ENCODE assay signal across 13 cellular contexts in genomic region chr11:128775513-128775912, GRCh38.
DNase-seq lines count a peak whose midpoint lies in the region; ATAC-seq and TF ChIP-seq lines count a peak whose summit lies in the region.
"Had no signal": no experiment of that assay in that cellular context is flagged by ENCODE, and none has a peak within 500 bp of the region (broad histone marks: within the 10 kb centered on the region; RNA-seq: fewer than 3 reads in every experiment).

No MANE protein-coding gene starts in this region.

- no peak for DNase-seq in CD8-positive, alpha-beta memory T cell
- DNase-seq in SK-MEL-5 (ENCODE audit: low read depth, low spot score) (peak; percentile 2), brain microvascular endothelial cell (peak; percentile 36), EL (no peak), NCI-H1092 (lab: John Stamatoyannopoulos, UW) (no peak), NCI-H146 treated with DMSO at 0.1 percent for 48 hours (lab: John Stamatoyannopoulos, UW; ENCODE audit: unreplicated experiment) (no peak)
- DNase-seq in naive thymus-derived CD4-positive, alpha-beta T cell = no peak
- DNase-seq: kidney, NCI-H1694, NCI-H526 treated with DMSO at 0.1 percent for 48 hours, upper lobe of right lung had no signal

- H3K9me3 ChIP-seq in CD8-positive, alpha-beta memory T cell (ENCODE audit: low read length) = no peaks in the 10 kb centered on the region
- H3K9me3 ChIP-seq in naive thymus-derived CD4-positive, alpha-beta T cell (ENCODE audit: control insufficient read depth in 2 of 3, low read length in 3 of 3) = no peaks in the 10 kb centered on the region
- H3K9me3 ChIP-seq: BLaER1 treated with 17β-estradiol and CSF1 and Interleukin-3, amounts not matched to agents 10 nM and 100 nM; upper lobe of right lung had no signal

- peaks cover 68 to 91% (median 72%) of the 10 kb centered on the region in 3 donors for H3K4me1 Mint-ChIP-seq in CD8-positive, alpha-beta memory T cell
- H3K4me1 Mint-ChIP-seq in naive thymus-derived CD4-positive, alpha-beta T cell = peaks cover 41 to 90% (median 66%) of the 10 kb centered on the region in 7 donors

- H3K27me3 ChIP-seq in CD8-positive, alpha-beta memory T cell (ENCODE audit: insufficient read depth, low read length, poor library complexity, severe bottlenecking) = no peaks in the 10 kb centered on the region
- H3K27me3 ChIP-seq in brain microvascular endothelial cell (replicated peaks) = no peaks in the 10 kb centered on the region
- H3K27me3 ChIP-seq in naive thymus-derived CD4-positive, alpha-beta T cell (ENCODE audit: control insufficient read depth in 2 of 2, insufficient read depth in 2 of 2, low read length in 2 of 2) = no peaks in the 10 kb centered on the region
- H3K27me3 ChIP-seq: BLaER1 treated with 17β-estradiol and CSF1 and Interleukin-3, amounts not matched to agents 10 nM and 100 nM; upper lobe of right lung had no signal

- H3K36me3 Mint-ChIP-seq in CD8-positive, alpha-beta memory T cell = peaks cover 7 to 96% (median 27%) of the 10 kb centered on the region in 3 donors
- H3K36me3 Mint-ChIP-seq in naive thymus-derived CD4-positive, alpha-beta T cell = peaks cover 19 to 63% (median 44%) of the 10 kb centered on the region in 5 donors

- intact Hi-C loops in naive thymus-derived CD4-positive, alpha-beta T cell (cut with micrococcal nuclease) = loop anchor here in 1 of 2 donors (5.0 kb wide), 1 partner anchor 743 kb away; no protein-coding TSS in a partner anchor

- no peaks in the 10 kb centered on the region for H3K9me3 Mint-ChIP-seq in CD8-positive, alpha-beta memory T cell
- no peaks in the 10 kb centered on the region for H3K9me3 Mint-ChIP-seq in naive thymus-derived CD4-positive, alpha-beta T cell

- CTCF ChIA-PET in CD8-positive, alpha-beta memory T cell (lab: Charles Lee) = interaction anchor here (0.8 to 2.5 kb wide), 18 partner anchors 7 to 604 kb away, joined by 3 to 14 read pairs (median 4); no protein-coding TSS in a partner anchor
- CTCF ChIA-PET in naive thymus-derived CD4-positive, alpha-beta T cell (lab: Charles Lee) = interaction anchor here (0.7 to 2.4 kb wide), 6 partner anchors 55 to 618 kb away, joined by 3 to 12 read pairs (median 6); no protein-coding TSS in a partner anchor

- no peak overlapping the region for H3K27ac ChIP-seq in CD8-positive, alpha-beta memory T cell (ENCODE audit: low read depth, low read length)
- no peak overlapping the region for H3K27ac ChIP-seq in brain microvascular endothelial cell
- no peak overlapping the region for H3K27ac ChIP-seq in naive thymus-derived CD4-positive, alpha-beta T cell (ENCODE audit: low read depth, low read length)
- H3K27ac ChIP-seq: BLaER1 treated with 17β-estradiol and CSF1 and Interleukin-3, amounts not matched to agents 10 nM and 100 nM; upper lobe of right lung had no signal

- H3K4me3 ChIP-seq in CD8-positive, alpha-beta memory T cell (ENCODE audit: low read length) = no peak overlapping the region
- H3K4me3 ChIP-seq in brain microvascular endothelial cell (ENCODE audit: low read depth, low read length) = no peak overlapping the region
- no peak overlapping the region for H3K4me3 ChIP-seq in naive thymus-derived CD4-positive, alpha-beta T cell (ENCODE audit: low read length)
- H3K4me3 ChIP-seq: BLaER1 treated with 17β-estradiol and CSF1 and Interleukin-3, amounts not matched to agents 10 nM and 100 nM; upper lobe of right lung had no signal

- no peak for TF ChIP-seq CTCF in brain microvascular endothelial cell (IDR thresholded peaks at IDR 0.05; ENCODE audit: low read depth, low read length, missing control alignments)

- POLR2A ChIA-PET in CD8-positive, alpha-beta memory T cell (lab: Charles Lee) = no interaction called here
- POLR2A ChIA-PET in naive thymus-derived CD4-positive, alpha-beta T cell (lab: Charles Lee) = interaction anchor here (0.6 to 1.0 kb wide), 3 partner anchors 9 to 82 kb away, joined by 3 to 5 read pairs (median 3); partner anchors contain the start of gene FLI1

- no peak for ATAC-seq in naive thymus-derived CD4-positive, alpha-beta T cell
- ATAC-seq in GM18867 (IDR thresholded peaks at IDR 0.05; ENCODE audit: unreplicated experiment) = no peak
- ATAC-seq: upper lobe of right lung had no signal

- H3K4me3 Mint-ChIP-seq in CD8-positive, alpha-beta memory T cell = peak overlapping the region in 5 of 7 donors; percentile 2 to 51 (median 34)
- peak overlapping the region in 6 of 10 donors; percentile 20 to 52 (median 34) for H3K4me3 Mint-ChIP-seq in naive thymus-derived CD4-positive, alpha-beta T cell

- H3K36me3 ChIP-seq in CD8-positive, alpha-beta memory T cell (ENCODE audit: insufficient read depth, low read length) = peaks cover 66% of the 10 kb centered on the region
- peaks cover 13% of the 10 kb centered on the region for H3K36me3 ChIP-seq in brain microvascular endothelial cell (replicated peaks)
- H3K36me3 ChIP-seq in naive thymus-derived CD4-positive, alpha-beta T cell (ENCODE audit: control insufficient read depth in 2 of 3, insufficient read depth in 3 of 3, low read length in 3 of 3) = peaks cover 22 to 93% (median 24%) of the 10 kb centered on the region in 3 experiments

- H3K27ac Mint-ChIP-seq in CD8-positive, alpha-beta memory T cell = peak overlapping the region; percentile 21 to 96 (median 91)
- H3K27ac Mint-ChIP-seq in naive thymus-derived CD4-positive, alpha-beta T cell = peak overlapping the region; percentile 7 to 79 (median 56)

- in situ Hi-C loops in SK-MEL-5 (cut with HindIII; ENCODE audit: low pct_unique_long_range_greater_than_20kb, low sequenced_read_pairs) = no loop called here
- in situ Hi-C loops in brain microvascular endothelial cell (cut with HindIII; ENCODE audit: low pct_ligation_motif_present, low sequenced_read_pairs) = no loop called here

- H3K4me1 ChIP-seq in CD8-positive, alpha-beta memory T cell (ENCODE audit: insufficient read depth, low read length) = peaks cover 44% of the 10 kb centered on the region
- H3K4me1 ChIP-seq in naive thymus-derived CD4-positive, alpha-beta T cell (ENCODE audit: control insufficient read depth in 2 of 2, insufficient read depth in 2 of 2, low read length in 2 of 2) = peaks cover 21 to 31% of the 10 kb centered on the region in 2 donors

- H3K27me3 Mint-ChIP-seq in CD8-positive, alpha-beta memory T cell = peaks cover 0 to 1% of the 10 kb centered on the region in 2 donors
- H3K27me3 Mint-ChIP-seq in naive thymus-derived CD4-positive, alpha-beta T cell = no peaks in the 10 kb centered on the region

Comparison
In these comparisons a context has a peak if more than half of its experiments do, and no peak if none do; other contexts are left out.
1. DNase-seq: peak in SK-MEL-5 (single experiment) and brain microvascular endothelial cell (single experiment); none in CD8-positive, alpha-beta memory T cell (0 of 5), naive thymus-derived CD4-positive, alpha-beta T cell (0 of 9), EL (single experiment), NCI-H1092 (single experiment) and NCI-H146 treated with DMSO at 0.1 percent for 48 hours (single experiment).